In genomic region chr9:96186601-96187011, GRCh38 we compare ENCODE assay signal across 13 cellular contexts.
DNase-seq lines count a peak whose midpoint lies in the region; ATAC-seq and TF ChIP-seq lines count a peak whose summit lies in the region.
"Had no signal": no experiment of that assay in that cellular context is flagged by ENCODE, and none has a peak within 500 bp of the region (broad histone marks: within the 10 kb centered on the region; RNA-seq: fewer than 3 reads in every experiment).

No MANE protein-coding gene starts in this region.

- H3K79me2 ChIP-seq in fibroblast of lung (ENCODE audit: control insufficient read depth, insufficient read depth, low read length) = no peaks in the 10 kb centered on the region

- H3K4me3 ChIP-seq in fibroblast of lung (replicated peaks in 1 of 4; ENCODE audit: control extremely low read depth in 1 of 4, insufficient read depth in 1 of 4, low read depth in 3 of 4, low read length in 4 of 4) (no peak overlapping the region), muscle layer of colon (ENCODE audit: low read depth in 1 of 2, low read length in 2 of 2) (peak overlapping the region in 1 of 2 donors; percentile 28), upper lobe of right lung (no peak overlapping the region)

- TF ChIP-seq CTCF in fibroblast of lung (conservative IDR thresholded peaks at IDR 0.05 in 1 of 2, IDR thresholded peaks at IDR 0.05 in 1 of 2; ENCODE audit: low read depth in 1 of 2, low read length in 2 of 2) (no peak), upper lobe of right lung (IDR thresholded peaks at IDR 0.05) (no peak)

- H3K27ac ChIP-seq in fibroblast of lung (ENCODE audit: insufficient read depth, low read length) = no peak overlapping the region
- peak overlapping the region; percentile 44 for H3K27ac ChIP-seq in muscle layer of colon (ENCODE audit: low read depth, low read length)
- H3K27ac ChIP-seq in upper lobe of right lung = peak overlapping the region; percentile 70
- H3K27ac ChIP-seq: brain microvascular endothelial cell had no signal

- peak overlapping the region; percentile 26 for H3K4me2 ChIP-seq in fibroblast of lung (ENCODE audit: extremely low read depth, insufficient read depth, low read length)

- no peaks in the 10 kb centered on the region for H3K4me1 ChIP-seq in fibroblast of lung (ENCODE audit: control insufficient read depth, extremely low read depth, insufficient read depth, low read length)
- peaks cover 5% of the 10 kb centered on the region for H3K4me1 ChIP-seq in muscle layer of colon (ENCODE audit: insufficient read depth, low read length)
- H3K4me1 ChIP-seq in upper lobe of right lung = no peaks in the 10 kb centered on the region

- H3K27me3 ChIP-seq in fibroblast of lung (ENCODE audit: control insufficient read depth, insufficient read depth, low read length) = no peaks in the 10 kb centered on the region
- H3K27me3 ChIP-seq in muscle layer of colon (ENCODE audit: control insufficient read depth in 1 of 2, insufficient read depth in 2 of 2, low read length in 2 of 2) = no peaks in the 10 kb centered on the region
- no peaks in the 10 kb centered on the region for H3K27me3 ChIP-seq in upper lobe of right lung

- peak; percentile 95 for ATAC-seq in upper lobe of right lung
- ATAC-seq in stimulated activated naive CD8-positive, alpha-beta T cell treated with anti-CD3 and anti-CD28 coated beads, Interleukin-15, Interleukin-2, amounts not matched to agents 100 U/mL and 50 U/mL, for 24 hours = no peak
- no peak for ATAC-seq in GM19463 (IDR thresholded peaks at IDR 0.05; ENCODE audit: unreplicated experiment)
- ATAC-seq: T-cell had no signal

- H4K20me1 ChIP-seq in fibroblast of lung (ENCODE audit: control insufficient read depth, extremely low read depth, insufficient read depth, low read length) = no peaks in the 10 kb centered on the region

- H3K9ac ChIP-seq in fibroblast of lung (ENCODE audit: insufficient read depth, low read length) = no peak overlapping the region
- H3K9ac ChIP-seq in muscle layer of colon (ENCODE audit: low read length) = no peak overlapping the region

- DNase-seq in DMS79 treated with DMSO at 0.1 percent for 48 hours (lab: John Stamatoyannopoulos, UW) (peak; percentile 11), DMS79 (lab: John Stamatoyannopoulos, UW) (no peak), fibroblast of lung (ENCODE audit: low read depth in 2 of 2) (peak; percentile 26 to 37), upper lobe of right lung (peak; percentile 87), HCEC 1CT (no peak)
- DNase-seq in stimulated activated naive CD8-positive, alpha-beta T cell treated with anti-CD3 and anti-CD28 coated beads, Interleukin-15, Interleukin-2, amounts not matched to agents 100 U/mL and 50 U/mL, for 24 hours = no peak
- DNase-seq: 8988T; brain microvascular endothelial cell; NCI-H226; stimulated activated CD4-positive, alpha-beta T cell treated with anti-CD3 and anti-CD28 coated beads, Interleukin-15, amount 100 ng/mL, for 24 hours; T-cell had no signal

- H3K9me3 ChIP-seq in fibroblast of lung (ENCODE audit: control insufficient read depth, insufficient read depth, low read depth, low read length) = no peaks in the 10 kb centered on the region
- peaks cover 8% of the 10 kb centered on the region for H3K9me3 ChIP-seq in muscle layer of colon (ENCODE audit: low read length)
- no peaks in the 10 kb centered on the region for H3K9me3 ChIP-seq in upper lobe of right lung

- H3K36me3 ChIP-seq in fibroblast of lung (ENCODE audit: control insufficient read depth, insufficient read depth, low read length) (no peaks in the 10 kb centered on the region), muscle layer of colon (ENCODE audit: insufficient read depth, low read length) (no peaks in the 10 kb centered on the region), upper lobe of right lung (no peaks in the 10 kb centered on the region)
- H3K36me3 ChIP-seq: brain microvascular endothelial cell had no signal

- no peak overlapping the region for H2AFZ ChIP-seq in fibroblast of lung (ENCODE audit: low read length)

- intact Hi-C loops in upper lobe of right lung (cut with DNase I) = no loop called here

Comparison
In these comparisons a context has a peak if more than half of its experiments do, and no peak if none do; other contexts are left out.
1. DNase-seq: peak in DMS79 treated with DMSO at 0.1 percent for 48 hours (single experiment), fibroblast of lung (2 of 2) and upper lobe of right lung (single experiment); none in DMS79 (single experiment), HCEC 1CT (single experiment) and stimulated activated naive CD8-positive, alpha-beta T cell treated with anti-CD3 and anti-CD28 coated beads, Interleukin-15, Interleukin-2, amounts not matched to agents 100 U/mL and 50 U/mL, for 24 hours (single experiment).